Comparison of ENCODE assay signal across 10 cellular contexts in genomic region chr11:86219291-86220193, GRCh38. TPM values are rescaled to one million over a fixed set of nuclear protein-coding genes. Genes with fewer than 3 reads are reported as not detected.
DNase-seq lines count a peak whose midpoint lies in the region; ATAC-seq, FAIRE-seq and TF ChIP-seq lines count a peak whose summit lies in the region.
"Had no signal": no experiment of that assay in that cellular context is flagged by ENCODE, and none has a peak within 500 bp of the region (broad histone marks: within the 10 kb centered on the region; RNA-seq: fewer than 3 reads in every experiment).

No MANE protein-coding gene starts in this region.

- H3K36me3 Mint-ChIP-seq in nephron progenitor cell (ENCODE audit: low read depth) (peaks cover 4% of the 10 kb centered on the region), T-cell (peaks cover 3% of the 10 kb centered on the region)

- CTCF ChIA-PET in T-cell (lab: Charles Lee) = interaction anchor here in 1 of 2 donors (0.6 to 4.6 kb wide), 3 partner anchors 11 to 365 kb away, joined by 3 to 21 read pairs (median 5); partner anchors contain the start of gene CCDC83

- H3K4me2 ChIP-seq in SU-DHL-6 (ENCODE audit: low read depth, low read length, poor library complexity, severe bottlenecking) = peak overlapping the region; percentile 75

- DNase-seq in GM12891 (ENCODE audit: insufficient read length, low spot score) (no peak), kidney glomerular epithelial cell (lab: John Stamatoyannopoulos, UW) (no peak), AG20443 (ENCODE audit: low spot score) (no peak), nephron progenitor cell (no peak), T-cell (no peak)
- DNase-seq: activated CD8-positive, alpha-beta memory T cell treated with anti-CD3 and anti-CD28 coated beads, Interleukin-2, amount 10 ng/mL, durations not matched to agents 7 days and 5 days; effector CD8-positive, alpha-beta T cell had no signal

- H3K9me3 Mint-ChIP-seq in nephron progenitor cell (peaks cover 6% of the 10 kb centered on the region), T-cell (peaks cover 0 to 5% (median 4%) of the 10 kb centered on the region in 3 donors)

- TF ChIP-seq CTCF in SU-DHL-6 (IDR thresholded peaks at IDR 0.05; ENCODE audit: insufficient read depth, low read length, poor library complexity, severe bottlenecking) (no peak), nephron progenitor cell (IDR thresholded peaks at IDR 0.05) (no peak)

- peak overlapping the region; percentile 24 for H3K9ac ChIP-seq in SU-DHL-6 (ENCODE audit: low read length)

- H3K36me3 ChIP-seq in SU-DHL-6 (ENCODE audit: low read length) = no peaks in the 10 kb centered on the region

- ATAC-seq in GM19372 (IDR thresholded peaks at IDR 0.05; ENCODE audit: low read depth, unreplicated experiment) (peak; percentile 70), HG02973 (IDR thresholded peaks at IDR 0.05; ENCODE audit: unreplicated experiment) (peak; percentile 63), T-cell (replicated peaks in 1 of 4) (no peak)

- H3K27me3 Mint-ChIP-seq in nephron progenitor cell (ENCODE audit: low read depth, poor library complexity) = peaks cover 13% of the 10 kb centered on the region
- peaks cover 11 to 19% of the 10 kb centered on the region in 2 donors for H3K27me3 Mint-ChIP-seq in T-cell
- H3K27me3 Mint-ChIP-seq: activated CD8-positive, alpha-beta memory T cell treated with anti-CD3 and anti-CD28 coated beads, Interleukin-2, amount 10 ng/mL, durations not matched to agents 7 days and 5 days had no signal

- H3K27ac Mint-ChIP-seq in nephron progenitor cell (no peak overlapping the region), T-cell (no peak overlapping the region)

- POLR2A ChIA-PET in T-cell (lab: Charles Lee) = no interaction called here

- peaks cover 11% of the 10 kb centered on the region; the same call in 1 of the 2 replicates for H3F3A ChIP-seq in SU-DHL-6 (ENCODE audit: insufficient read depth)

- no peak for TF ChIP-seq POLR2A in GM12891 (IDR thresholded peaks at IDR 0.05; ENCODE audit: low read depth, low read length)

- H3K9me3 ChIP-seq in SU-DHL-6 (ENCODE audit: insufficient read depth, low read length) = no peaks in the 10 kb centered on the region

- H3K4me1 Mint-ChIP-seq in nephron progenitor cell (no peaks in the 10 kb centered on the region), T-cell (peaks cover 13 to 16% (median 14%) of the 10 kb centered on the region in 3 donors)

- peak; percentile 77 for FAIRE-seq in GM12891 (lab: Jason Lieb, UNC)

- H3K27ac ChIP-seq in SU-DHL-6 (ENCODE audit: low read depth, low read length) = peak overlapping the region; percentile 85

- H3K9me2 ChIP-seq in SU-DHL-6 (replicated peaks; ENCODE audit: insufficient read depth, low read length) = no peaks in the 10 kb centered on the region

- no peaks in the 10 kb centered on the region for H4K20me1 ChIP-seq in SU-DHL-6 (ENCODE audit: low read depth, low read length)

- H3K4me3 ChIP-seq in SU-DHL-6 (ENCODE audit: insufficient read depth, low read length, poor library complexity, severe bottlenecking) = peak overlapping the region; percentile 22

- no peaks in the 10 kb centered on the region for H3K27me3 ChIP-seq in SU-DHL-6 (ENCODE audit: low read length)

- no peak overlapping the region for H3K4me3 Mint-ChIP-seq in nephron progenitor cell
- H3K4me3 Mint-ChIP-seq in T-cell = no peak overlapping the region

- no peaks in the 10 kb centered on the region for H3K79me2 ChIP-seq in SU-DHL-6 (ENCODE audit: insufficient read depth, low read length)

- H2AFZ ChIP-seq in SU-DHL-6 (ENCODE audit: low read depth, low read length, severe bottlenecking) = peak overlapping the region; percentile 92

TF ChIP-seq in GM12891, 5 proteins besides CTCF, POLR2A, EP300 and RAD21:
- no peak for TF ChIP-seq TAF1 (IDR thresholded peaks at IDR 0.05; ENCODE audit: low read depth, low read length)
- no peak for TF ChIP-seq POU2F2 (IDR thresholded peaks at IDR 0.05; ENCODE audit: low read depth, low read length)
- no peak for TF ChIP-seq POLR2AphosphoS5 (IDR thresholded peaks at IDR 0.05; ENCODE audit: low read depth, low read length)
- TF ChIP-seq SPI1 (IDR thresholded peaks at IDR 0.05; ENCODE audit: low read depth, low read length) = peak; percentile 95
- no peak for TF ChIP-seq PAX5 (IDR thresholded peaks at IDR 0.05; ENCODE audit: insufficient read depth, low read length, severe bottlenecking)

RNA-seq across cellular contexts. Expression of gene EED, which starts 25.0 kb away (rescaled TPM):
- 46.1 TPM for polyA plus RNA-seq in GM12891 (2012; ENCODE audit: low read depth, missing spikeins)
- 10 to 100 TPM; 31.6 to 37.6 (median 35.7) TPM for total RNA-seq in T-cell

Comparison
In these comparisons a context has a peak if more than half of its experiments do, and no peak if none do; other contexts are left out.
1. ATAC-seq: peak in GM19372 (single experiment) and HG02973 (single experiment); none in T-cell (0 of 4).